1 cellular context compared by ENCODE assay signal in genomic region chr22:46035742-46036557, GRCh38.
TF ChIP-seq lines count a peak whose summit lies in the region.

No MANE protein-coding gene starts in this region.

TF ChIP-seq in K562, 482 proteins besides CTCF, POLR2A, EP300 and RAD21 (continued from another document and continues in another):
- no peak for TF ChIP-seq ZMIZ1 (IDR thresholded peaks at IDR 0.05; ENCODE audit: low read depth in 2 of 2, low read length in 2 of 2)
- no peak for TF ChIP-seq YBX1 (IDR thresholded peaks at IDR 0.05)
- TF ChIP-seq RCOR1 (IDR thresholded peaks at IDR 0.05; ENCODE audit: borderline replicate concordance in 1 of 2, low read depth in 2 of 2, low read length in 2 of 2) = no peak
- no peak for TF ChIP-seq SNIP1 (IDR thresholded peaks at IDR 0.05; ENCODE audit: low read depth)
- no peak for TF ChIP-seq MTA2 (IDR thresholded peaks at IDR 0.05; ENCODE audit: low read depth)
- no peak for TF ChIP-seq ZEB2 (IDR thresholded peaks at IDR 0.05)
- TF ChIP-seq POLR2G (IDR thresholded peaks at IDR 0.05; ENCODE audit: low read depth, low read length) = peak; percentile 89
- TF ChIP-seq ZNF224 (CRISPR knock-in tag; IDR thresholded peaks at IDR 0.05) = no peak
- TF ChIP-seq BRF2 (IDR thresholded peaks at IDR 0.05; ENCODE audit: borderline replicate concordance, insufficient read depth, insufficient read length) = no peak
- TF ChIP-seq USF1 (CRISPR knock-in tag; IDR thresholded peaks at IDR 0.05) = 0 out of 2 replicates have a peak, but pooled peaks have one; percentile 11
- no peak for TF ChIP-seq TBP (optimal IDR thresholded peaks at IDR 0.05; ENCODE audit: low read depth, low read length)
- TF ChIP-seq HMBOX1 (IDR thresholded peaks at IDR 0.05) = no peak
- TF ChIP-seq E2F3 (CRISPR knock-in tag; IDR thresholded peaks at IDR 0.05) = no peak
- TF ChIP-seq REST (CRISPR knock-in tag; IDR thresholded peaks at IDR 0.05; ENCODE audit: low read depth) = no peak
- TF ChIP-seq RUNX1 (IDR thresholded peaks at IDR 0.05; ENCODE audit: low read depth) = no peak
- no peak for TF ChIP-seq TFAM (CRISPR knock-in tag; conservative IDR thresholded peaks at IDR 0.05)
- no peak for TF ChIP-seq RBM15 (IDR thresholded peaks at IDR 0.05; ENCODE audit: insufficient read depth, low read length)
- TF ChIP-seq FUS (optimal IDR thresholded peaks at IDR 0.05; ENCODE audit: low read depth, low read length) = no peak
- TF ChIP-seq ZNF583 (CRISPR knock-in tag; IDR thresholded peaks at IDR 0.05) = no peak
- peak; percentile 73 for TF ChIP-seq KDM5B (IDR thresholded peaks at IDR 0.05; ENCODE audit: insufficient replicate concordance, low read depth, low read length)
- 0 out of 2 replicates have a peak, but pooled peaks have one; percentile 52 for TF ChIP-seq CEBPB (tag; IDR thresholded peaks at IDR 0.05)
- no peak for TF ChIP-seq SMARCA4 (IDR thresholded peaks at IDR 0.05)
- TF ChIP-seq ZNF12 (CRISPR knock-in tag; IDR thresholded peaks at IDR 0.05) = no peak
- no peak for TF ChIP-seq BMI1 (IDR thresholded peaks at IDR 0.05; ENCODE audit: low read length)
- no peak for TF ChIP-seq NFYB (IDR thresholded peaks at IDR 0.05; ENCODE audit: extremely low read depth, insufficient read length)
- no peak for TF ChIP-seq FOXP4 (CRISPR knock-in tag; IDR thresholded peaks at IDR 0.05; ENCODE audit: borderline replicate concordance)
- no peak for TF ChIP-seq TGIF2 (CRISPR knock-in tag; IDR thresholded peaks at IDR 0.05)
- TF ChIP-seq ZNF174 (CRISPR knock-in tag; IDR thresholded peaks at IDR 0.05) = no peak
- TF ChIP-seq BHLHE40 (IDR thresholded peaks at IDR 0.05; ENCODE audit: low read length) = no peak
- TF ChIP-seq TRIM24 (IDR thresholded peaks at IDR 0.05) = no peak
- TF ChIP-seq RNF2 (IDR thresholded peaks at IDR 0.05) = no peak
- TF ChIP-seq ZZZ3 (IDR thresholded peaks at IDR 0.05) = no peak
- no peak for TF ChIP-seq NUFIP1 (IDR thresholded peaks at IDR 0.05; ENCODE audit: partially characterized antibody)
- TF ChIP-seq CTCFL (IDR thresholded peaks at IDR 0.05; ENCODE audit: borderline replicate concordance, insufficient read depth, low read depth, low read length, poor library complexity, severe bottlenecking) = no peak
- no peak for TF ChIP-seq ZNF395 (CRISPR knock-in tag; IDR thresholded peaks at IDR 0.05)
- no peak for TF ChIP-seq KAT8 (IDR thresholded peaks at IDR 0.05; ENCODE audit: low read depth)
- no peak for TF ChIP-seq ZKSCAN3 (CRISPR knock-in tag; IDR thresholded peaks at IDR 0.05)
- TF ChIP-seq EGR1 (conservative IDR thresholded peaks at IDR 0.05) = no peak
- no peak for TF ChIP-seq ZNF57 (CRISPR knock-in tag; IDR thresholded peaks at IDR 0.05)
- TF ChIP-seq YY1 (IDR thresholded peaks at IDR 0.05; ENCODE audit: borderline replicate concordance in 1 of 3, control insufficient read depth in 1 of 3, extremely low read depth in 1 of 3, insufficient read depth in 3 of 3, insufficient read length in 1 of 3, insufficient replicate concordance in 2 of 3, low read depth in 1 of 3, low read length in 2 of 3) = peak in 2 of 3 experiments; percentile 26 to 47
- no peak for TF ChIP-seq CEBPZ (IDR thresholded peaks at IDR 0.05; ENCODE audit: borderline replicate concordance, low read depth, low read length)
- no peak for TF ChIP-seq MTF1 (CRISPR knock-in tag; IDR thresholded peaks at IDR 0.05; ENCODE audit: borderline replicate concordance)
- TF ChIP-seq ZNF280A (IDR thresholded peaks at IDR 0.05; ENCODE audit: low read depth, partially characterized antibody) = no peak
